Comparison of ENCODE assay signal across 31 cellular contexts in the genomic region with DNA sequence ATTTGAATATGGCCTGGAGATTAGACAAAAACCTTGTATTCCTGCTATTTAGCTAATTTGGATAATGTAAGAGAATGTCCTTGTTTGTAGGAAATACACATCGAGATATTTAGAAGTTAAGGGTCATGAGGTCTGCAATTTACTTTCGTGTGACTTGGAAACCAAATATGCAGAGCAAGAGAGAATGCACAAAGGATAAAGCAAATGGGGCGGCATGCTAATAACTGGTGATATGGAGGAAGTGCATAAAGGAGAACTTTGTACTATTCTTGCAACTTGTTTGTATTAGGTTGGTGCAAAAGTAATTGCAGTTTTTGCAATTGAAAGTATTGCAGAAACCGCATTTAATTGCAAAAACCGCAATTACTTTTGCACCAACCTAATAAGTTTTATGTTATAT. TPM values are rescaled to one million over a fixed set of nuclear protein-coding genes. Genes with fewer than 3 reads are reported as not detected.
"Had no signal": no experiment of that assay in that cellular context is flagged by ENCODE, and none has a peak within 500 bp of the region (broad histone marks: within the 10 kb centered on the region; RNA-seq: fewer than 3 reads in every experiment).

No MANE protein-coding gene starts in this region.

- H3K4me2 ChIP-seq: SK-N-SH had no signal

- FAIRE-seq: bronchial epithelial cell, TTC549 had no signal

- H3K9me3 ChIP-seq: MG63, SJCRH30, SK-N-SH had no signal

- H3K36me3 Mint-ChIP-seq: activated naive CD4-positive, alpha-beta T cell treated with anti-CD3 and anti-CD28 coated beads, Interleukin-2, amount 50 U/mL, for 24 hours; brain had no signal

- H3K4me3 Mint-ChIP-seq: activated CD8-positive, alpha-beta T cell treated with anti-CD3 and anti-CD28 coated beads for 36 hours; activated naive CD4-positive, alpha-beta T cell treated with anti-CD3 and anti-CD28 coated beads, Interleukin-2, amount 50 U/mL, for 24 hours; activated T-cell treated with anti-CD3 and anti-CD28 coated beads, Interleukin-2, amount 50 U/mL, for 24 hours; brain; T-helper 1 cell treated with Interleukin-12 subunit alpha and Interleukin-12 subunit beta and Interleukin-4 antibody, amounts not matched to agents 30 μg/mL and 1 μg/mL, for 36 hours; T-helper 2 cell treated with Interferon-gamma antibody and Interleukin-4, amounts not matched to agents 5 μg/mL and 100 μg/mL, for 36 hours had no signal

- H3K9me3 Mint-ChIP-seq: activated naive CD4-positive, alpha-beta T cell treated with anti-CD3 and anti-CD28 coated beads, Interleukin-2, amount 50 U/mL, for 24 hours; activated T-cell treated with anti-CD3 and anti-CD28 coated beads, Interleukin-2, amount 50 U/mL, for 24 hours; activated T-helper 2 cell treated with anti-CD3 and anti-CD28 coated beads, Interferon-gamma antibody, Interleukin-2, Interleukin-4, amounts not matched to agents 10 μg/mL and 5 μg/mL and 100 μg/mL, durations not matched to agents 14 hours and 24 hours and 36 hours; T-helper 1 cell treated with Interleukin-12 subunit alpha and Interleukin-12 subunit beta and Interleukin-4 antibody, amounts not matched to agents 30 μg/mL and 1 μg/mL, for 36 hours; T-helper 2 cell treated with Interferon-gamma antibody and Interleukin-4, amounts not matched to agents 5 μg/mL and 100 μg/mL, for 36 hours had no signal

- H3K4me3 ChIP-seq: MG63, SJCRH30 had no signal

- H3K27ac ChIP-seq: SJCRH30 had no signal

- H3K27ac Mint-ChIP-seq: activated CD8-positive, alpha-beta T cell treated with anti-CD3 and anti-CD28 coated beads for 36 hours; activated naive CD4-positive, alpha-beta T cell treated with anti-CD3 and anti-CD28 coated beads, Interleukin-2, amount 50 U/mL, for 24 hours; activated T-cell treated with anti-CD3 and anti-CD28 coated beads, Interleukin-2, amount 50 U/mL, for 24 hours; activated T-helper 2 cell treated with anti-CD3 and anti-CD28 coated beads, Interferon-gamma antibody, Interleukin-2, Interleukin-4, amounts not matched to agents 10 μg/mL and 5 μg/mL and 100 μg/mL, durations not matched to agents 14 hours and 24 hours and 36 hours; brain; T-helper 1 cell treated with Interleukin-12 subunit alpha and Interleukin-12 subunit beta and Interleukin-4 antibody, amounts not matched to agents 30 μg/mL and 1 μg/mL, for 36 hours; T-helper 2 cell treated with Interferon-gamma antibody and Interleukin-4, amounts not matched to agents 5 μg/mL and 100 μg/mL, for 36 hours had no signal

- H3K27me3 ChIP-seq: MG63, SJCRH30 had no signal

- ATAC-seq: activated CD8-positive, alpha-beta T cell treated with anti-CD3 and anti-CD28 coated beads for 36 hours; Panc1 had no signal

- DNase-seq: activated CD4-positive, alpha-beta T cell treated with anti-CD3 and anti-CD28 coated beads, Interleukin-2, amount 50 U/mL, for 1 hour; activated CD8-positive, alpha-beta T cell treated with anti-CD3 and anti-CD28 coated beads for 36 hours; activated gamma-delta T cell; activated naive CD4-positive, alpha-beta T cell treated with Interleukin-2 at 50 U/mL for 16 hours; anterior cingulate cortex; caudate nucleus; KG1; MG63; NCI-H1048; NCI-H1105 treated with DMSO at 0.1 percent for 48 hours; NCI-H1436; NCI-H1694; NCI-H1930; NCI-H2081 treated with DMSO at 0.1 percent for 48 hours; NCI-H226; NCI-H446 treated with DMSO at 0.1 percent for 48 hours; NCI-H524 treated with DMSO at 0.1 percent for 48 hours; SHP77; SJCRH30; SK-N-SH had no signal

- H3K36me3 ChIP-seq: MG63, SJCRH30 had no signal

- H3K4me1 ChIP-seq: SJCRH30 had no signal

- H3K27me3 Mint-ChIP-seq: activated CD8-positive, alpha-beta T cell treated with anti-CD3 and anti-CD28 coated beads for 36 hours; activated naive CD4-positive, alpha-beta T cell treated with anti-CD3 and anti-CD28 coated beads, Interleukin-2, amount 50 U/mL, for 24 hours had no signal

- H3K9ac ChIP-seq: SK-N-SH had no signal

RNA-seq across cellular contexts. Expression of gene CXCR3, which starts 7.2 kb away (rescaled TPM):
- total RNA-seq: bronchial epithelial cell, cerebellum, RPMI7951, SJCRH30 had no signal
- polyA plus RNA-seq: SK-N-SH had no signal
